In the genomic region with DNA sequence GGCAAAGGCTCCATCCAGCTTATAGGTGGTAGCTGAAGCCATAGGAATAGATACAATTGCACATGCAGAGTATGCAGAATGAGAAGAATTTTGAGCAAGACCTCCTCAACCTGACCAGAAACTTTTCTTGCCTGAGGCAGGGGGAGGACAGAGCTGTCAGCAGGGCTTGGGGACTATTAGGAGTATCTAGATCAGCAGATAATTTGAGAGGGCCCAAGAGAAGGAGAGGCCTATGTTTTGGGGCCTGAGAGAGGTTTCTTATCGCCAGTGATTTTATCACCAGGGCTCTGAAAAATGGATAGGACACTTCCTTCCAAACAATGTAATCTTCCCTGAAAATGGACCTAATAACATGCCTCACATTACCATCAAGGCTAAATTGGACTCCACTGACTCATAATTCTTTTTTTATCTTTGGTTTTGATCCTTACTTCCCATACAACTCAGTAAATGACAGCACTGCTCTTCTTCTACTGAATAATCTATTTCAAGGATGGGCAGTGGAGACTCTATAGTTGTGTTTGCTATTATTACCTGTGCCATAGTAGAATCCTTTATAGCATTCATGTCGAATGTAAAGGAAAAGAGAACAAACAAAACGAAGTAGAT, we compare ENCODE assay signal across 22 cellular contexts.
"Had no signal": no experiment of that assay in that cellular context is flagged by ENCODE, and none has a peak within 500 bp of the region (broad histone marks: within the 10 kb centered on the region; RNA-seq: fewer than 3 reads in every experiment).

No MANE protein-coding gene starts in this region.

- H3K27me3 Mint-ChIP-seq: activated naive CD8-positive, alpha-beta T cell; memory B cell; stimulated activated naive B cell treated with anti-CD40 and anti-IgM and Interleukin-4, amounts not matched to agents 10 μg/mL and 1 μg/mL and 100 μg/mL, for 72 hours had no signal

- H3K27ac ChIP-seq: coronary artery, epithelial cell of prostate, thoracic aorta, upper lobe of left lung had no signal

- H3K9me3 Mint-ChIP-seq: activated T-cell treated with anti-CD3 and anti-CD28 coated beads, Interleukin-2, amount 50 U/mL, for 4 hours; activated T-helper 2 cell treated with anti-CD3 and anti-CD28 coated beads, Interferon-gamma antibody, Interleukin-2, Interleukin-4, amounts not matched to agents 10 μg/mL and 5 μg/mL and 100 μg/mL, durations not matched to agents 14 hours and 24 hours and 36 hours; memory B cell; stimulated activated naive B cell treated with anti-CD40 and anti-IgM and Interleukin-4, amounts not matched to agents 10 μg/mL and 1 μg/mL and 100 μg/mL, for 72 hours; T-helper 1 cell treated with Interleukin-12 subunit alpha and Interleukin-12 subunit beta and Interleukin-4 antibody, amounts not matched to agents 30 μg/mL and 1 μg/mL, for 36 hours had no signal

- H3K9me3 ChIP-seq: thoracic aorta, upper lobe of left lung had no signal

- H3K36me3 ChIP-seq: thoracic aorta, upper lobe of left lung had no signal

- H3K4me1 ChIP-seq: upper lobe of left lung had no signal

- H3K27ac Mint-ChIP-seq: activated naive CD8-positive, alpha-beta T cell; activated T-helper 2 cell treated with anti-CD3 and anti-CD28 coated beads, Interferon-gamma antibody, Interleukin-2, Interleukin-4, amounts not matched to agents 10 μg/mL and 5 μg/mL and 100 μg/mL, durations not matched to agents 14 hours and 24 hours and 36 hours; memory B cell; stimulated activated naive B cell treated with anti-CD40 and anti-IgM and Interleukin-4, amounts not matched to agents 10 μg/mL and 1 μg/mL and 100 μg/mL, for 72 hours; T-helper 1 cell treated with Interleukin-12 subunit alpha and Interleukin-12 subunit beta and Interleukin-4 antibody, amounts not matched to agents 30 μg/mL and 1 μg/mL, for 36 hours had no signal

- H3K4me3 ChIP-seq: coronary artery, thoracic aorta, upper lobe of left lung had no signal

- ATAC-seq: activated T-cell treated with anti-CD3 and anti-CD28 coated beads, Interleukin-2, amount 50 U/mL, for 4 hours; sciatic nerve; stimulated activated naive B cell treated with anti-CD40 and anti-IgM and Interleukin-4, amounts not matched to agents 10 μg/mL and 1 μg/mL and 100 μg/mL, for 72 hours had no signal

- DNase-seq: activated CD4-positive, alpha-beta T cell treated with anti-CD3 and anti-CD28 coated beads for 4 hours; activated CD4-positive, alpha-beta T cell treated with anti-CD3 and anti-CD28 coated beads, Interleukin-2, amount 50 U/mL, for 48 hours; activated CD4-positive, CD25-positive, alpha-beta regulatory T cell; activated CD8-positive, alpha-beta memory T cell treated with anti-CD3 and anti-CD28 coated beads, Interleukin-2, amount 50 U/mL, for 48 hours; activated naive CD4-positive, alpha-beta T cell; activated T-cell treated with anti-CD3 and anti-CD28 coated beads, Interleukin-2, amount 50 U/mL, for 4 hours; amniotic stem cell; cerebellar nuclear complex; hippocampal formation; nucleus accumbens; stimulated activated CD4-positive, alpha-beta T cell treated with anti-CD3 and anti-CD28 coated beads, Interleukin-2, amount 100 ng/mL, for 48 hours; stimulated activated CD8-positive, alpha-beta memory T cell treated with anti-CD3 and anti-CD28 coated beads, Interleukin-4, amount 100 ng/mL, for 48 hours; stimulated activated naive B cell treated with anti-CD40 and anti-IgM and Interleukin-4, amounts not matched to agents 10 μg/mL and 1 μg/mL and 100 μg/mL, for 72 hours; upper lobe of left lung had no signal

- H3K4me3 Mint-ChIP-seq: activated naive CD8-positive, alpha-beta T cell; activated T-cell treated with anti-CD3 and anti-CD28 coated beads, Interleukin-2, amount 50 U/mL, for 4 hours; memory B cell; stimulated activated naive B cell treated with anti-CD40 and anti-IgM and Interleukin-4, amounts not matched to agents 10 μg/mL and 1 μg/mL and 100 μg/mL, for 72 hours; T-helper 1 cell treated with Interleukin-12 subunit alpha and Interleukin-12 subunit beta and Interleukin-4 antibody, amounts not matched to agents 30 μg/mL and 1 μg/mL, for 36 hours had no signal

- H3K27me3 ChIP-seq: upper lobe of left lung had no signal

- H3K4me1 Mint-ChIP-seq: memory B cell had no signal
